In genomic region chr2:33607137-33607781, GRCh38 we compare ENCODE assay signal across 31 cellular contexts. TPM values are rescaled to one million over a fixed set of nuclear protein-coding genes. Genes with fewer than 3 reads are reported as not detected.
DNase-seq lines count a peak whose midpoint lies in the region; ATAC-seq and TF ChIP-seq lines count a peak whose summit lies in the region.
"Had no signal": no experiment of that assay in that cellular context is flagged by ENCODE, and none has a peak within 500 bp of the region (broad histone marks: within the 10 kb centered on the region; RNA-seq: fewer than 3 reads in every experiment).

No MANE protein-coding gene starts in this region.

- H2AFZ ChIP-seq in H9 (ENCODE audit: low read length), result no peak overlapping the region
- H2AFZ ChIP-seq: hepatocyte, PC-9 had no signal

- H3K56ac ChIP-seq in H9 (ENCODE audit: insufficient read length, low read depth, low read length), result no peak overlapping the region

- H3K4ac ChIP-seq in H9 (ENCODE audit: low read depth, low read length), result no peak overlapping the region

- no peak overlapping the region for H3K18ac ChIP-seq in H9 (ENCODE audit: insufficient read length, low read depth, low read length)

- H3K9me3 Mint-ChIP-seq in H9, result peaks cover 26 to 36% of the 10 kb centered on the region in 2 experiments
- H3K9me3 Mint-ChIP-seq in stimulated activated naive B cell treated with anti-CD40 and anti-IgM and Interleukin-4, amounts not matched to agents 10 μg/mL and 1 μg/mL and 100 μg/mL, for 72 hours, result no peaks in the 10 kb centered on the region
- H3K9me3 Mint-ChIP-seq: naive B cell had no signal

- H3K79me1 ChIP-seq in H9 (ENCODE audit: insufficient read depth, low read depth, low read length, poor library complexity, severe bottlenecking), result peaks cover 2% of the 10 kb centered on the region

- DNase-seq in H9, result peak; percentile 88
- DNase-seq in KBM-7, result peak; percentile 4
- peak; percentile 81 for DNase-seq in iPS DF 19.7 (ENCODE audit: low read depth, low spot score)
- no peak for DNase-seq in psoas muscle
- no peak for DNase-seq in stimulated activated naive B cell treated with anti-CD40 and anti-IgM and Interleukin-4, amounts not matched to agents 10 μg/mL and 1 μg/mL and 100 μg/mL, for 72 hours
- DNase-seq in foreskin keratinocyte, result no peak
- DNase-seq: activated CD8-positive, alpha-beta T cell treated with anti-CD3 and anti-CD28 coated beads, Interleukin-2, amount 10 ng/mL, durations not matched to agents 7 days and 5 days; activated naive CD4-positive, alpha-beta T cell treated with anti-CD3 and anti-CD28 coated beads, Interleukin-2, amount 10 ng/mL, durations not matched to agents 7 days and 5 days; amniotic stem cell; DMS 273 treated with DMSO at 0.1 percent for 48 hours; KG1; kidney; midbrain; naive B cell; NCI-H1105; NCI-H1930; NCI-H2227 treated with DMSO at 0.1 percent for 48 hours; NCI-H526; NK-92 treated with Interleukin-12 subunit alpha and Interleukin-12 subunit beta, amount 100 ng/mL, for 24 hours; stimulated activated CD4-positive, alpha-beta T cell treated with anti-CD3 and anti-CD28 coated beads, Interleukin-12 subunit alpha, Interleukin-12 subunit beta, amount 100 ng/mL, for 4 hours; stimulated activated CD4-positive, alpha-beta T cell treated with anti-CD3 and anti-CD28 coated beads, Interleukin-2, amount 100 ng/mL, for 48 hours; T-helper 2 cell; tibial artery had no signal

- no peak overlapping the region for H3K9ac ChIP-seq in H9 (ENCODE audit: extremely low read depth, insufficient read length, low read length)

- H3K27ac ChIP-seq in H9 (ENCODE audit: insufficient read length, low read depth, low read length) (peak overlapping the region; percentile 74), psoas muscle (peak overlapping the region; percentile 30), foreskin keratinocyte (no peak overlapping the region)
- H3K27ac ChIP-seq: gastroesophageal sphincter, hepatocyte, neutrophil, PC-9, tibial artery had no signal

- H3K4me1 Mint-ChIP-seq in H9, result peaks cover 56 to 60% of the 10 kb centered on the region in 2 experiments
- no peaks in the 10 kb centered on the region for H3K4me1 Mint-ChIP-seq in stimulated activated naive B cell treated with anti-CD40 and anti-IgM and Interleukin-4, amounts not matched to agents 10 μg/mL and 1 μg/mL and 100 μg/mL, for 72 hours
- H3K4me1 Mint-ChIP-seq: activated naive CD4-positive, alpha-beta T cell treated with anti-CD3 and anti-CD28 coated beads, Interleukin-2, amount 10 ng/mL, durations not matched to agents 7 days and 5 days; naive B cell had no signal

- H3K9me3 ChIP-seq in H9 (ENCODE audit: control insufficient read depth, low read depth, low read length) (peaks cover 29% of the 10 kb centered on the region), psoas muscle (no peaks in the 10 kb centered on the region)
- H3K9me3 ChIP-seq: gastroesophageal sphincter, neutrophil, tibial artery had no signal

- H3K27me3 ChIP-seq in H9 (ENCODE audit: insufficient read depth, low read length) (no peaks in the 10 kb centered on the region), psoas muscle (ENCODE audit: insufficient read depth in 3 of 3, low read length in 2 of 3) (no peaks in the 10 kb centered on the region), foreskin keratinocyte (no peaks in the 10 kb centered on the region)
- H3K27me3 ChIP-seq: gastroesophageal sphincter, hepatocyte, neutrophil, tibial artery had no signal

- H2BK5ac ChIP-seq in H9 (ENCODE audit: insufficient read length, low read length), result no peak overlapping the region

- in situ Hi-C loops in KBM-7 (cut with MboI; ENCODE audit: low pct_unique_long_range_greater_than_20kb, low sequenced_read_pairs), result no loop called here

- no peak overlapping the region for H2AK5ac ChIP-seq in H9 (ENCODE audit: insufficient read length, low read length)

- H3K36me3 Mint-ChIP-seq in H9 (ENCODE audit: insufficient read depth in 1 of 3, low read depth in 3 of 3), result peaks cover 35 to 53% (median 41%) of the 10 kb centered on the region in 3 experiments
- H3K36me3 Mint-ChIP-seq in stimulated activated naive B cell treated with anti-CD40 and anti-IgM and Interleukin-4, amounts not matched to agents 10 μg/mL and 1 μg/mL and 100 μg/mL, for 72 hours, result peaks cover 2 to 7% of the 10 kb centered on the region in 2 donors
- H3K36me3 Mint-ChIP-seq: activated naive CD4-positive, alpha-beta T cell treated with anti-CD3 and anti-CD28 coated beads, Interleukin-2, amount 10 ng/mL, durations not matched to agents 7 days and 5 days; brain had no signal

- no peaks in the 10 kb centered on the region for H3K23me2 ChIP-seq in H9 (ENCODE audit: insufficient read length, low read depth, low read length, poor library complexity, severe bottlenecking)

- H3K4me3 Mint-ChIP-seq in H9, result peak overlapping the region; percentile 37 to 68
- no peak overlapping the region for H3K4me3 Mint-ChIP-seq in stimulated activated naive B cell treated with anti-CD40 and anti-IgM and Interleukin-4, amounts not matched to agents 10 μg/mL and 1 μg/mL and 100 μg/mL, for 72 hours
- H3K4me3 Mint-ChIP-seq: activated CD8-positive, alpha-beta T cell treated with anti-CD3 and anti-CD28 coated beads, Interleukin-2, amount 10 ng/mL, durations not matched to agents 7 days and 5 days; activated naive CD4-positive, alpha-beta T cell treated with anti-CD3 and anti-CD28 coated beads, Interleukin-2, amount 10 ng/mL, durations not matched to agents 7 days and 5 days; brain; naive B cell had no signal

- peak overlapping the region; percentile 44 for H3K4me2 ChIP-seq in H9 (ENCODE audit: insufficient read depth, insufficient read length, low read length)
- H3K4me2 ChIP-seq: hepatocyte, PC-9 had no signal

- no peak overlapping the region for H3K23ac ChIP-seq in H9 (ENCODE audit: insufficient read length, low read depth, low read length)

- no peaks in the 10 kb centered on the region for H3K27me3 Mint-ChIP-seq in H9 (ENCODE audit: low read depth)
- no peaks in the 10 kb centered on the region for H3K27me3 Mint-ChIP-seq in stimulated activated naive B cell treated with anti-CD40 and anti-IgM and Interleukin-4, amounts not matched to agents 10 μg/mL and 1 μg/mL and 100 μg/mL, for 72 hours
- H3K27me3 Mint-ChIP-seq: activated naive CD4-positive, alpha-beta T cell treated with anti-CD3 and anti-CD28 coated beads, Interleukin-2, amount 10 ng/mL, durations not matched to agents 7 days and 5 days; naive B cell had no signal

- H4K5ac ChIP-seq in H9 (ENCODE audit: insufficient read length, low read depth, low read length), result no peak overlapping the region

- no peak overlapping the region for H4K8ac ChIP-seq in H9 (replicated peaks; ENCODE audit: insufficient read length, low read depth, low read length)

- H3T11ph ChIP-seq in H9 (ENCODE audit: low read length), result no peak overlapping the region

- no peak overlapping the region for H4K91ac ChIP-seq in H9 (ENCODE audit: insufficient read length, low read depth, low read length)

- no peak overlapping the region for H2BK12ac ChIP-seq in H9 (ENCODE audit: insufficient read length, low read depth, low read length)

- peak overlapping the region; percentile 93 to 99 (median 93) for H3K27ac Mint-ChIP-seq in H9
- H3K27ac Mint-ChIP-seq in stimulated activated naive B cell treated with anti-CD40 and anti-IgM and Interleukin-4, amounts not matched to agents 10 μg/mL and 1 μg/mL and 100 μg/mL, for 72 hours, result no peak overlapping the region
- H3K27ac Mint-ChIP-seq: activated CD8-positive, alpha-beta T cell treated with anti-CD3 and anti-CD28 coated beads, Interleukin-2, amount 10 ng/mL, durations not matched to agents 7 days and 5 days; activated naive CD4-positive, alpha-beta T cell treated with anti-CD3 and anti-CD28 coated beads, Interleukin-2, amount 10 ng/mL, durations not matched to agents 7 days and 5 days; brain; naive B cell had no signal

- no peak overlapping the region for H2BK120ac ChIP-seq in H9 (ENCODE audit: low read depth, low read length, poor library complexity, severe bottlenecking)

- H3K79me2 ChIP-seq in H9 (ENCODE audit: insufficient read depth, low read length), result no peaks in the 10 kb centered on the region
- H3K79me2 ChIP-seq: hepatocyte had no signal

- H3K4me1 ChIP-seq in H9 (ENCODE audit: insufficient read depth, low read length), result peaks cover 4% of the 10 kb centered on the region; the same call in 1 of the 2 replicates
- peaks cover 17% of the 10 kb centered on the region for H3K4me1 ChIP-seq in psoas muscle
- H3K4me1 ChIP-seq in foreskin keratinocyte, result no peaks in the 10 kb centered on the region

- H2BK15ac ChIP-seq in H9 (ENCODE audit: low read depth, low read length), result no peak overlapping the region

- no peaks in the 10 kb centered on the region for H3K36me3 ChIP-seq in psoas muscle (ENCODE audit: insufficient read depth in 1 of 2, low read depth in 1 of 2)
- H3K36me3 ChIP-seq: gastroesophageal sphincter, neutrophil, tibial artery had no signal

- peak overlapping the region; percentile 12 for H3K4me3 ChIP-seq in psoas muscle
- H3K4me3 ChIP-seq: gastroesophageal sphincter, GM12878, hepatocyte, PC-9, tibial artery had no signal

- WGBS in H9 (ENCODE audit: extremely low coverage, insufficient read length, low lambda C conversion rate), result no CpG with 5 or more reads among the region's 4 CpGs
- WGBS in psoas muscle, 3 donors, result 52 to 72% (median 62%) methylated on average over 4 of the region's 4 CpGs

- no peak overlapping the region for H3K14ac ChIP-seq in H9 (ENCODE audit: insufficient read depth, low read length)

- no peak overlapping the region for H2BK20ac ChIP-seq in H9 (ENCODE audit: low read depth, low read length, poor library complexity, severe bottlenecking)

- peak in 2 of 4 donors; percentile 4 to 22 for ATAC-seq in psoas muscle
- no peak for ATAC-seq in stimulated activated naive B cell treated with anti-CD40 and anti-IgM and Interleukin-4, amounts not matched to agents 10 μg/mL and 1 μg/mL and 100 μg/mL, for 72 hours (replicated peaks)
- ATAC-seq in GM21717 (IDR thresholded peaks at IDR 0.05; ENCODE audit: unreplicated experiment), result no peak
- no peak for ATAC-seq in foreskin keratinocyte
- ATAC-seq: activated CD8-positive, alpha-beta T cell treated with anti-CD3 and anti-CD28 coated beads, Interleukin-2, amount 10 ng/mL, durations not matched to agents 7 days and 5 days; gastroesophageal sphincter; GM12878; sciatic nerve had no signal

- intact Hi-C loops in psoas muscle (cut with DNase I), result no loop called here

- no peaks in the 10 kb centered on the region for H4K20me1 ChIP-seq in H9 (ENCODE audit: control insufficient read depth, insufficient read depth, insufficient read length)

- TF ChIP-seq CTCF in H9 (conservative IDR thresholded peaks at IDR 0.05) (no peak), psoas muscle (IDR thresholded peaks at IDR 0.05) (no peak), foreskin keratinocyte (conservative IDR thresholded peaks at IDR 0.05) (no peak)

RNA-seq across cellular contexts. Expression of gene FAM98A, which starts 8.2 kb away (rescaled TPM):
- total RNA-seq in H9 (2021) (65.0 and 70.9 TPM in 2 replicates), psoas muscle (10 to 100 TPM; 52.2 to 77.9 (median 60.5) TPM), foreskin keratinocyte (57.1 and 58.7 TPM in 2 replicates)
- polyA plus RNA-seq in psoas muscle (100 to 1,000 TPM in 1 of 3 donors, 10 to 100 TPM in 2; 31.6 to 125 (median 35.2) TPM), foreskin keratinocyte (24.5 and 27.3 TPM in 2 replicates)

Comparison
In these comparisons a context has a peak if more than half of its experiments do, and no peak if none do; other contexts are left out.
1. DNase-seq: peak in H9 (single experiment), KBM-7 (single experiment) and iPS DF 19.7 (single experiment); none in psoas muscle (0 of 2), stimulated activated naive B cell treated with anti-CD40 and anti-IgM and Interleukin-4, amounts not matched to agents 10 μg/mL and 1 μg/mL and 100 μg/mL, for 72 hours (single experiment) and foreskin keratinocyte (0 of 2).
2. H3K4me3 Mint-ChIP-seq: peak in H9 (2 of 2); none in stimulated activated naive B cell treated with anti-CD40 and anti-IgM and Interleukin-4, amounts not matched to agents 10 μg/mL and 1 μg/mL and 100 μg/mL, for 72 hours (0 of 2).